8 cellular contexts compared by ENCODE assay signal in genomic region chr7:49773082-49773938, GRCh38. TPM values are rescaled to one million over a fixed set of nuclear protein-coding genes. Genes with fewer than 3 reads are reported as not detected.
DNase-seq lines count a peak whose midpoint lies in the region; ATAC-seq lines count a peak whose summit lies in the region.

Gene VWC2, plus strand, starts transcription at chr7:49773638. Its CDS starts 1,798 bp downstream, at chr7:49775436.

- ATAC-seq in stimulated activated naive CD8-positive, alpha-beta T cell treated with anti-CD3 and anti-CD28 coated beads, Interleukin-15, Interleukin-2, amounts not matched to agents 100 U/mL and 50 U/mL, for 24 hours: peak; percentile 44
- no peak for ATAC-seq in GM21825 (IDR thresholded peaks at IDR 0.05; ENCODE audit: unreplicated experiment)

- H3K27ac ChIP-seq in GM23248: no peak within 1 kb of the TSS

- H3K79me2 ChIP-seq in GM23248 (ENCODE audit: insufficient read depth): no peaks in the 10 kb centered on the region

- in situ Hi-C loops in GM23248 (cut with MboI): no loop called here

- H3K4me1 ChIP-seq in GM23248 (ENCODE audit: insufficient read depth): no peaks in the 10 kb centered on the region
- H3K4me1 ChIP-seq in adipocyte (ENCODE audit: control insufficient read depth, insufficient read depth, low read length): peaks cover 3% of the 10 kb centered on the region

- H3K4me3 ChIP-seq in GM23248 (no peak within 1 kb of the TSS), adipocyte (ENCODE audit: low read length) (peak within 1 kb of the TSS; percentile 37)

- H3K27me3 ChIP-seq in GM23248 (replicated peaks; ENCODE audit: insufficient read depth) (peaks cover 40% of the 10 kb centered on the region), adipocyte (replicated peaks; ENCODE audit: control insufficient read depth, insufficient read depth, low read length) (peaks cover 44% of the 10 kb centered on the region)

- no peaks in the 10 kb centered on the region for H3F3A ChIP-seq in GM23248 (ENCODE audit: insufficient read depth)

- DNase-seq in GM23248 (peak; percentile 6), adipocyte (ENCODE audit: low read depth) (no peak), inferior parietal cortex (ENCODE audit: extremely low spot score) (peak; percentile 34), KG1 (lab: John Stamatoyannopoulos, UW) (no peak), H4 (ENCODE audit: low spot score) (no peak)
- no peak for DNase-seq in stimulated activated naive CD8-positive, alpha-beta T cell treated with anti-CD3 and anti-CD28 coated beads, Interleukin-15, Interleukin-2, amounts not matched to agents 100 U/mL and 50 U/mL, for 24 hours
- DNase-seq in effector CD8-positive, alpha-beta T cell (lab: John Stamatoyannopoulos, UW): no peak

- WGBS in GM23248 (ENCODE audit: low coverage in 1 of 2, low lambda C conversion rate in 2 of 2, missing lambda C conversion rate in 2 of 2), 2 experiments: 5% methylated on average over 59 to 76 of the region's 83 CpGs

- H2AFZ ChIP-seq in GM23248: no peak within 1 kb of the TSS

- H4K20me1 ChIP-seq in GM23248 (ENCODE audit: insufficient read depth): no peaks in the 10 kb centered on the region

- H3K4me2 ChIP-seq in GM23248 (ENCODE audit: unreplicated experiment): no peak within 1 kb of the TSS

- H3K36me3 ChIP-seq in GM23248 (ENCODE audit: low read depth): no peaks in the 10 kb centered on the region
- no peaks in the 10 kb centered on the region for H3K36me3 ChIP-seq in adipocyte (ENCODE audit: control insufficient read depth, insufficient read depth, low read length, severe bottlenecking)

- no peaks in the 10 kb centered on the region for H3K9me2 ChIP-seq in GM23248 (ENCODE audit: insufficient read depth)

- no peak within 1 kb of the TSS for H3K9ac ChIP-seq in GM23248
- no peak within 1 kb of the TSS for H3K9ac ChIP-seq in adipocyte (ENCODE audit: low read length)

- H3K9me3 ChIP-seq in GM23248 (ENCODE audit: low read depth) (no peaks in the 10 kb centered on the region), adipocyte (ENCODE audit: control insufficient read depth, low read length) (no peaks in the 10 kb centered on the region)

RNA-seq across cellular contexts. Expression of gene VWC2, which starts in this region (rescaled TPM):
- not detected in 2 replicates for total RNA-seq in GM23248 (2014; rRNA removed; shearing (Covaris generic))
- not detected in 2 replicates for polyA plus RNA-seq in GM23248 (2016; fragmentation: Nextera tagmentation; extraction: Ambion mirVana)
- 0.04 TPM in 1 of 2 replicates, not detected in the other for total RNA-seq in H4 (2014; rRNA removed; shearing (Covaris generic))

Comparison
In these comparisons a context has a peak if more than half of its experiments do, and no peak if none do; other contexts are left out.
1. Peak in DNase-seq in GM23248; RNA of the gene not detected or under 1 TPM.